In genomic region chr4:106312377-106312776, GRCh38 we compare ENCODE assay signal across 1 cellular context.
A peak's percentile ranks its signal among the peaks of the same experiment; 100 is the strongest.
TF ChIP-seq lines count a peak whose summit lies in the region.

No MANE protein-coding gene starts in this region.

TF ChIP-seq in SK-N-SH, 30 proteins besides CTCF, POLR2A, EP300 and RAD21 (continued from another document):
- TF ChIP-seq NFIC (IDR thresholded peaks at IDR 0.05; ENCODE audit: borderline replicate concordance) (peak; percentile 5; the same call in 1 of the 2 replicates), TCF12 (IDR thresholded peaks at IDR 0.05) (peak; percentile 17; the same call in 1 of the 2 replicates), FOXM1 (IDR thresholded peaks at IDR 0.05; ENCODE audit: low read depth) (no peak), GABPA (IDR thresholded peaks at IDR 0.05; ENCODE audit: low read depth) (no peak), GATA2 (CRISPR knock-in tag; IDR thresholded peaks at IDR 0.05) (no peak), FOXJ3 (CRISPR knock-in tag; IDR thresholded peaks at IDR 0.05) (no peak), IRF3 (IDR thresholded peaks at IDR 0.05; ENCODE audit: low read depth, low read length) (no peak), MAX (IDR thresholded peaks at IDR 0.05; ENCODE audit: low read depth) (no peak), CHD2 (IDR thresholded peaks at IDR 0.05; ENCODE audit: low read length, partially characterized antibody) (no peak), RFX5 (IDR thresholded peaks at IDR 0.05; ENCODE audit: low read length) (no peak), TAF1 (IDR thresholded peaks at IDR 0.05; ENCODE audit: borderline replicate concordance, low read depth, low read length) (no peak)
- TF ChIP-seq, protein P1, sequence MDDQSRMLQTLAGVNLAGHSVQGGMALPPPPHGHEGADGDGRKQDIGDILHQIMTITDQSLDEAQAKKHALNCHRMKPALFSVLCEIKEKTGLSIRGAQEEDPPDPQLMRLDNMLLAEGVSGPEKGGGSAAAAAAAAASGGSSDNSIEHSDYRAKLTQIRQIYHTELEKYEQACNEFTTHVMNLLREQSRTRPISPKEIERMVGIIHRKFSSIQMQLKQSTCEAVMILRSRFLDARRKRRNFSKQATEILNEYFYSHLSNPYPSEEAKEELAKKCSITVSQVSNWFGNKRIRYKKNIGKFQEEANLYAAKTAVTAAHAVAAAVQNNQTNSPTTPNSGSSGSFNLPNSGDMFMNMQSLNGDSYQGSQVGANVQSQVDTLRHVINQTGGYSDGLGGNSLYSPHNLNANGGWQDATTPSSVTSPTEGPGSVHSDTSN (IDR thresholded peaks at IDR 0.05): no peak
- TF ChIP-seq, protein P2, sequence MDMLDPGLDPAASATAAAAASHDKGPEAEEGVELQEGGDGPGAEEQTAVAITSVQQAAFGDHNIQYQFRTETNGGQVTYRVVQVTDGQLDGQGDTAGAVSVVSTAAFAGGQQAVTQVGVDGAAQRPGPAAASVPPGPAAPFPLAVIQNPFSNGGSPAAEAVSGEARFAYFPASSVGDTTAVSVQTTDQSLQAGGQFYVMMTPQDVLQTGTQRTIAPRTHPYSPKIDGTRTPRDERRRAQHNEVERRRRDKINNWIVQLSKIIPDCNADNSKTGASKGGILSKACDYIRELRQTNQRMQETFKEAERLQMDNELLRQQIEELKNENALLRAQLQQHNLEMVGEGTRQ (IDR thresholded peaks at IDR 0.05; ENCODE audit: borderline replicate concordance, low read depth, low read length): no peak
